1 cellular context compared by ENCODE assay signal in genomic region chr11:104443387-104443786, GRCh38.
TF ChIP-seq lines count a peak whose summit lies in the region.

No MANE protein-coding gene starts in this region.

TF ChIP-seq in Ishikawa, 13 proteins besides CTCF, POLR2A, EP300 and RAD21 (continued from another document):
- TF ChIP-seq REST (IDR thresholded peaks at IDR 0.05; ENCODE audit: low read depth), result no peak
- TF ChIP-seq CEBPB (IDR thresholded peaks at IDR 0.05), result no peak
- no peak for TF ChIP-seq EGR1 (IDR thresholded peaks at IDR 0.05)
- TF ChIP-seq ZBTB7A (IDR thresholded peaks at IDR 0.05; ENCODE audit: low read depth), result no peak
- no peak for TF ChIP-seq USF1 (IDR thresholded peaks at IDR 0.05)
- no peak for TF ChIP-seq TCF12 (IDR thresholded peaks at IDR 0.05; ENCODE audit: low read depth)
- no peak for TF ChIP-seq TAF1 (IDR thresholded peaks at IDR 0.05; ENCODE audit: low read depth)
